In the genomic region with DNA sequence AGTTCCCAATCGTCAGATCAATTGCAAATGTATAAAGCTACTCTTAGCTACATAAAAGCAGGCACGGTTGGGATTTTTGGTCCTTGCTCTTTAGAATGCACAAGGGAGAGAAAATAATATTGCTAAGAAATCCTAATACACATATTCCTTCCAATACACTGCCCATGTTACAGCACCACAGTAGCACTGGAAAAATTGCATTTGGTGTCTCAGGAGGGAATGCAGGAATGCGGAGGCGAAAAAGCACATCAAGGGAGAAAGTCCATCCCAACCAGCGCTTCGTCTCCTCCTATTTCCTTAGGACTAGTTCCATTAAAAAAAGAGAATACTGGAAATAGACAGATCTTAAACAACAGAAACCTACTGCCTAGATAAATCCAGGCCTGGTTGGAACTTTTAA, we compare ENCODE assay signal across 12 cellular contexts. TPM values are rescaled to one million over a fixed set of nuclear protein-coding genes. Genes with fewer than 3 reads are reported as not detected.
DNase-seq lines count a peak whose midpoint lies in the region; ATAC-seq and TF ChIP-seq lines count a peak whose summit lies in the region.
"Had no signal": no experiment of that assay in that cellular context is flagged by ENCODE, and none has a peak within 500 bp of the region (broad histone marks: within the 10 kb centered on the region; RNA-seq: fewer than 3 reads in every experiment).

No MANE protein-coding gene starts in this region.

- H3K4me1 ChIP-seq in HUES48 (ENCODE audit: control insufficient read depth, insufficient read depth, low read length) (peaks cover 32% of the 10 kb centered on the region), endodermal cell (ENCODE audit: control insufficient read depth, insufficient read depth, low read length) (no peaks in the 10 kb centered on the region), mesendoderm (ENCODE audit: control insufficient read depth, low read depth, low read length) (peaks cover 12% of the 10 kb centered on the region)

- peaks cover 20% of the 10 kb centered on the region for H3K79me1 ChIP-seq in mesendoderm (ENCODE audit: low read length)

- H3K27ac ChIP-seq in HUES48 (ENCODE audit: low read depth, low read length): peak overlapping the region; percentile 35
- no peak overlapping the region for H3K27ac ChIP-seq in endodermal cell (ENCODE audit: low read depth, low read length)
- H3K27ac ChIP-seq in mesendoderm (ENCODE audit: low read depth, low read length): no peak overlapping the region

- no peak overlapping the region for H4K8ac ChIP-seq in mesendoderm (ENCODE audit: low read depth, low read length)

- no peak overlapping the region for H3K18ac ChIP-seq in mesendoderm (ENCODE audit: low read length)

- no peak overlapping the region for H3K4ac ChIP-seq in mesendoderm (ENCODE audit: low read depth, low read length)

- peaks cover 4% of the 10 kb centered on the region for H3K9me3 Mint-ChIP-seq in endodermal cell
- H3K9me3 Mint-ChIP-seq in activated T-cell treated with anti-CD3 and anti-CD28 coated beads, Interleukin-2, amount 50 U/mL, for 24 hours: peaks cover 6% of the 10 kb centered on the region

- H3K23ac ChIP-seq in mesendoderm (ENCODE audit: low read length): no peak overlapping the region

- peak overlapping the region; percentile 41 for H3K27ac Mint-ChIP-seq in endodermal cell
- H3K27ac Mint-ChIP-seq in activated T-cell treated with anti-CD3 and anti-CD28 coated beads, Interleukin-2, amount 50 U/mL, for 24 hours: no peak overlapping the region
- H3K27ac Mint-ChIP-seq: B cell; CD4-positive, alpha-beta T cell had no signal

- H3K56ac ChIP-seq in mesendoderm (ENCODE audit: low read length): no peak overlapping the region

- H3K4me3 Mint-ChIP-seq in endodermal cell: no peak overlapping the region
- H3K4me3 Mint-ChIP-seq in activated T-cell treated with anti-CD3 and anti-CD28 coated beads, Interleukin-2, amount 50 U/mL, for 24 hours: no peak overlapping the region
- H3K4me3 Mint-ChIP-seq: B cell; CD4-positive, alpha-beta T cell had no signal

- WGBS in endodermal cell (ENCODE audit: insufficient coverage in 1 of 2, insufficient read length in 1 of 2), 2 experiments: 91 to 94% methylated on average over 4 to 6 of the region's 6 CpGs
- WGBS in mesendoderm (ENCODE audit: extremely low coverage, insufficient coverage, low lambda C conversion rate): no CpG with 5 or more reads among the region's 6 CpGs

- no peaks in the 10 kb centered on the region for H3K36me3 ChIP-seq in HUES48 (ENCODE audit: control insufficient read depth, insufficient read depth, low read length)
- H3K36me3 ChIP-seq in endodermal cell (ENCODE audit: control insufficient read depth, insufficient read depth, low read length): no peaks in the 10 kb centered on the region
- H3K36me3 ChIP-seq in mesendoderm (ENCODE audit: control insufficient read depth, insufficient read depth, low read length): no peaks in the 10 kb centered on the region

- H3K27me3 ChIP-seq in HUES48 (ENCODE audit: control insufficient read depth, insufficient read depth, low read length): no peaks in the 10 kb centered on the region
- no peaks in the 10 kb centered on the region for H3K27me3 ChIP-seq in endodermal cell (ENCODE audit: control insufficient read depth, insufficient read depth, low read length, poor library complexity, severe bottlenecking)
- H3K27me3 ChIP-seq in mesendoderm (ENCODE audit: insufficient read depth, low read length, poor library complexity): no peaks in the 10 kb centered on the region

- H2BK120ac ChIP-seq in mesendoderm (ENCODE audit: low read depth, low read length): no peak overlapping the region

- H3K4me2 ChIP-seq in mesendoderm (ENCODE audit: low read length): no peak overlapping the region

- H3K27me3 Mint-ChIP-seq in endodermal cell (ENCODE audit: insufficient read depth): no peaks in the 10 kb centered on the region
- H3K27me3 Mint-ChIP-seq in activated T-cell treated with anti-CD3 and anti-CD28 coated beads, Interleukin-2, amount 50 U/mL, for 24 hours: no peaks in the 10 kb centered on the region
- H3K27me3 Mint-ChIP-seq: B cell; CD4-positive, alpha-beta T cell had no signal

- no peak for DNase-seq in endodermal cell
- DNase-seq in mesendoderm: peak; percentile 50
- DNase-seq in NCI-H748 treated with DMSO at 0.1 percent for 48 hours (lab: John Stamatoyannopoulos, UW): no peak
- DNase-seq in activated T-cell treated with anti-CD3 and anti-CD28 coated beads, Interleukin-2, amount 50 U/mL, for 24 hours: no peak
- DNase-seq in activated CD4-positive, alpha-beta T cell treated with anti-CD3 and anti-CD28 coated beads, Interleukin-2, amount 50 U/mL, for 1 hour: no peak
- DNase-seq: C1 segment of cervical spinal cord; CD4-positive, alpha-beta T cell; EL had no signal

- no peak for TF ChIP-seq CTCF in endodermal cell (conservative IDR thresholded peaks at IDR 0.05)

- H3K9me3 ChIP-seq in HUES48 (ENCODE audit: control insufficient read depth, insufficient read depth, low read length) (no peaks in the 10 kb centered on the region), endodermal cell (ENCODE audit: control insufficient read depth, low read length) (no peaks in the 10 kb centered on the region)

- H2BK5ac ChIP-seq in mesendoderm (ENCODE audit: low read length): no peak overlapping the region

- no peak overlapping the region for H2AK5ac ChIP-seq in mesendoderm (ENCODE audit: low read length)

- H3K9ac ChIP-seq in HUES48 (ENCODE audit: low read depth, low read length): no peak overlapping the region
- H3K9ac ChIP-seq in endodermal cell (ENCODE audit: extremely low read depth, low read length, poor library complexity, severe bottlenecking): no peak overlapping the region
- H3K9ac ChIP-seq in mesendoderm (ENCODE audit: low read length): no peak overlapping the region

- H3K4me3 ChIP-seq in HUES48 (ENCODE audit: low read depth, low read length): no peak overlapping the region
- H3K4me3 ChIP-seq in endodermal cell (ENCODE audit: low read length): no peak overlapping the region
- no peak overlapping the region for H3K4me3 ChIP-seq in mesendoderm (ENCODE audit: low read length)

- peaks cover 14% of the 10 kb centered on the region for H3K36me3 Mint-ChIP-seq in endodermal cell (ENCODE audit: low read depth)
- H3K36me3 Mint-ChIP-seq in activated T-cell treated with anti-CD3 and anti-CD28 coated beads, Interleukin-2, amount 50 U/mL, for 24 hours (ENCODE audit: low read depth): peaks cover 3% of the 10 kb centered on the region

- ATAC-seq in GM21576 (IDR thresholded peaks at IDR 0.05; ENCODE audit: unreplicated experiment): no peak
- ATAC-seq: HepG2 had no signal

- no peak overlapping the region for H4K5ac ChIP-seq in mesendoderm (ENCODE audit: low read length)

- peaks cover 70% of the 10 kb centered on the region for H3K79me2 ChIP-seq in mesendoderm (ENCODE audit: control insufficient read depth, insufficient read depth, low read length)

- peaks cover 31% of the 10 kb centered on the region for H3K4me1 Mint-ChIP-seq in endodermal cell
- no peaks in the 10 kb centered on the region for H3K4me1 Mint-ChIP-seq in activated T-cell treated with anti-CD3 and anti-CD28 coated beads, Interleukin-2, amount 50 U/mL, for 24 hours (ENCODE audit: low read depth)
- H3K4me1 Mint-ChIP-seq: B cell had no signal

- no peak overlapping the region for H2BK15ac ChIP-seq in mesendoderm (replicated peaks; ENCODE audit: low read depth)

RNA-seq across cellular contexts. Expression of a gene that starts 23.9 kb away (rescaled TPM):
- total RNA-seq in endodermal cell: 10 to 100 TPM; 51.8 to 54.9 TPM
- polyA plus RNA-seq in endodermal cell (2013, experiment 1 of 2): 69.8 TPM
- 66.8 TPM for polyA plus RNA-seq in endodermal cell (2013, experiment 2 of 2)
- polyA plus RNA-seq in mesendoderm (2013, experiment 1 of 2): 43.1 TPM
- polyA plus RNA-seq in mesendoderm (2013, experiment 2 of 2): 41.8 TPM
- total RNA-seq: B cell had no signal
